Comparison of ENCODE assay signal across 8 cellular contexts in the genomic region with DNA sequence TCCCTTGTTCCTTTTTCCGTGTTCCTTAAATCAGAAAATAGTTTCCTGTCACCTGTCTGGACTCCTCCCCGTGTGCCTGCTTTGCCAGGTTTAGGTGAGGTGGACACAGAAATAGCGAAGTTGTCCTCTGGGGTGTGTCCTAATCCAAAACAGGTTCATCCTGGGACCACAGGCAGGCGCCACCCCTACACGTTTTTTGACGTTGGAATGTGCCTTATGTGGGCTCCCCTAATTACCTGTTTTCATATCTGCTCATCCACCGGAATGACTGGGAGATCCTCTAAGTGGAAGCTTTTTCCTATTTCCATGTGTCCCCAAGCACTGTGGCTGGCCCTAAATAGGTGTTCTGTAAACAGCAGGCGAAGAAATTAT. TPM values are rescaled to one million over a fixed set of nuclear protein-coding genes. Genes with fewer than 3 reads are reported as not detected.
A peak's percentile ranks its signal among the peaks of the same experiment; 100 is the strongest.
DNase-seq lines count a peak whose midpoint lies in the region; ATAC-seq, FAIRE-seq and TF ChIP-seq lines count a peak whose summit lies in the region.

No MANE protein-coding gene starts in this region.

- POLR2A ChIA-PET in activated B cell treated with CpG ODN at 0.5 μM for 24 hours (lab: Charles Lee), result interaction anchor here (0.6 to 1.4 kb wide), 4 partner anchors 49 to 204 kb away, joined by 4 to 8 read pairs (median 6); a partner anchor contains a TSS

- peaks cover 2% of the 10 kb centered on the region for H3K36me3 Mint-ChIP-seq in activated naive CD4-positive, alpha-beta T cell treated with anti-CD3 and anti-CD28 coated beads, Interleukin-2, amount 10 ng/mL, durations not matched to agents 7 days and 5 days
- no peaks in the 10 kb centered on the region for H3K36me3 Mint-ChIP-seq in activated B cell treated with CpG ODN at 0.5 μM for 24 hours (ENCODE audit: low read depth)

- peak overlapping the region; percentile 69 to 78 for H3K27ac ChIP-seq in tibial artery

- no peak for ATAC-seq in activated B cell treated with CpG ODN at 0.5 μM for 24 hours (ENCODE audit: low read depth)
- ATAC-seq in GM19397 (IDR thresholded peaks at IDR 0.05; ENCODE audit: unreplicated experiment), result no peak

- peaks cover 0 to 19% (median 11%) of the 10 kb centered on the region in 4 donors for H3K4me1 ChIP-seq in tibial artery

- peaks cover 7% of the 10 kb centered on the region for H3K9me3 Mint-ChIP-seq in activated naive CD4-positive, alpha-beta T cell treated with anti-CD3 and anti-CD28 coated beads, Interleukin-2, amount 10 ng/mL, durations not matched to agents 7 days and 5 days
- no peaks in the 10 kb centered on the region for H3K9me3 Mint-ChIP-seq in activated B cell treated with CpG ODN at 0.5 μM for 24 hours

- H3K4me3 ChIP-seq in kidney epithelial cell (ENCODE audit: low read depth, low read length) (peak overlapping the region; percentile 14), tibial artery (peak overlapping the region; percentile 59 to 72)

- H3K4me3 Mint-ChIP-seq in activated naive CD4-positive, alpha-beta T cell treated with anti-CD3 and anti-CD28 coated beads, Interleukin-2, amount 10 ng/mL, durations not matched to agents 7 days and 5 days, result peak overlapping the region; percentile 59
- peak overlapping the region; percentile 84 for H3K4me3 Mint-ChIP-seq in activated B cell treated with CpG ODN at 0.5 μM for 24 hours

- H3K9me3 ChIP-seq in tibial artery, result no peaks in the 10 kb centered on the region

- intact Hi-C loops in activated B cell treated with CpG ODN at 0.5 μM for 24 hours (cut with micrococcal nuclease) (loop anchor here (1.0 to 5.0 kb wide), 4 partner anchors 49 to 146 kb away; a partner anchor contains a TSS), tibial artery (cut with DNase I; ENCODE audit: low total_unique reads) (loop anchor here (2.0 to 5.0 kb wide), 2 partner anchors 49 to 51 kb away; a partner anchor contains a TSS)

- H3K27me3 Mint-ChIP-seq in activated naive CD4-positive, alpha-beta T cell treated with anti-CD3 and anti-CD28 coated beads, Interleukin-2, amount 10 ng/mL, durations not matched to agents 7 days and 5 days, result peaks cover 86% of the 10 kb centered on the region
- H3K27me3 Mint-ChIP-seq in activated B cell treated with CpG ODN at 0.5 μM for 24 hours, result peaks cover 49% of the 10 kb centered on the region

- CTCF ChIA-PET in activated naive CD4-positive, alpha-beta T cell treated with anti-CD3 and anti-CD28 coated beads, Interleukin-2, amount 10 ng/mL, durations not matched to agents 7 days and 5 days (lab: Charles Lee), result interaction anchor here (0.7 kb wide), 1 partner anchor 56 kb away, joined by 3 read pairs; a partner anchor contains a TSS
- CTCF ChIA-PET in activated B cell treated with CpG ODN at 0.5 μM for 24 hours (lab: Charles Lee), result interaction anchor here (1.8 to 1.9 kb wide), 2 partner anchors 23 to 56 kb away, joined by 4 to 10 read pairs; a partner anchor contains a TSS

- FAIRE-seq in D721Med (lab: Jason Lieb, UNC), result no peak

- no peak overlapping the region for H3K27ac Mint-ChIP-seq in activated naive CD4-positive, alpha-beta T cell treated with anti-CD3 and anti-CD28 coated beads, Interleukin-2, amount 10 ng/mL, durations not matched to agents 7 days and 5 days
- H3K27ac Mint-ChIP-seq in activated B cell treated with CpG ODN at 0.5 μM for 24 hours, result no peak overlapping the region

- DNase-seq in activated naive CD4-positive, alpha-beta T cell treated with anti-CD3 and anti-CD28 coated beads, Interleukin-2, amount 10 ng/mL, durations not matched to agents 7 days and 5 days, result no peak
- no peak for DNase-seq in activated naive CD4-positive, alpha-beta T cell treated with Interleukin-2 at 50 U/mL for 16 hours
- no peak for DNase-seq in activated B cell treated with CpG ODN at 0.5 μM for 24 hours
- DNase-seq in kidney epithelial cell (ENCODE audit: low read depth), result no peak
- no peak for DNase-seq in tibial artery
- DNase-seq in NCI-H2107 treated with DMSO at 0.1 percent for 48 hours (lab: John Stamatoyannopoulos, UW; ENCODE audit: unreplicated experiment), result no peak
- DNase-seq in D721Med (ENCODE audit: insufficient read length, low spot score), result no peak

- peaks cover 21% of the 10 kb centered on the region for H3K4me1 Mint-ChIP-seq in activated naive CD4-positive, alpha-beta T cell treated with anti-CD3 and anti-CD28 coated beads, Interleukin-2, amount 10 ng/mL, durations not matched to agents 7 days and 5 days
- peaks cover 12% of the 10 kb centered on the region for H3K4me1 Mint-ChIP-seq in activated B cell treated with CpG ODN at 0.5 μM for 24 hours

- H3K27me3 ChIP-seq in kidney epithelial cell (ENCODE audit: control insufficient read depth, insufficient read depth, low read length) (peaks cover 11% of the 10 kb centered on the region), tibial artery (peaks cover 0 to 5% of the 10 kb centered on the region in 2 donors)

- TF ChIP-seq CTCF in activated B cell treated with CpG ODN at 0.5 μM for 24 hours (IDR thresholded peaks at IDR 0.05) (no peak), kidney epithelial cell (IDR thresholded peaks at IDR 0.05; ENCODE audit: insufficient read depth, low read length, poor library complexity, severe bottlenecking) (no peak), tibial artery (IDR thresholded peaks at IDR 0.05) (no peak), D721Med (IDR thresholded peaks at IDR 0.05; ENCODE audit: insufficient read depth, missing control alignments) (no peak)

- no peaks in the 10 kb centered on the region for H3K36me3 ChIP-seq in kidney epithelial cell (ENCODE audit: control insufficient read depth, insufficient read depth, low read length)
- H3K36me3 ChIP-seq in tibial artery, result no peaks in the 10 kb centered on the region

RNA-seq across cellular contexts. Expression of a gene that starts 49.0 kb away (rescaled TPM):
- total RNA-seq in activated B cell treated with CpG ODN at 0.5 μM for 24 hours (3.7 and 4.0 TPM in 2 replicates), kidney epithelial cell (1.9 and 2.9 TPM in 2 replicates)

RNA-seq across cellular contexts. Expression of a gene that starts 55.7 kb away (rescaled TPM):
- total RNA-seq in activated B cell treated with CpG ODN at 0.5 μM for 24 hours (125 and 152 TPM in 2 replicates), kidney epithelial cell (95.2 and 109 TPM in 2 replicates)
